ENCODE assay signal across 1 cellular context in genomic region chr16:57481421-57481820, GRCh38.
TF ChIP-seq lines count a peak whose summit lies in the region.

No MANE protein-coding gene starts in this region.

TF ChIP-seq in H1, 55 proteins besides CTCF, POLR2A, EP300 and RAD21:
- TF ChIP-seq ZNF274 (IDR thresholded peaks at IDR 0.05; ENCODE audit: borderline replicate concordance, extremely low read depth, low read length): no peak
- TF ChIP-seq BCL11A (IDR thresholded peaks at IDR 0.05; ENCODE audit: low read depth in 2 of 2, low read length in 2 of 2): no peak
- TF ChIP-seq FOSL1 (IDR thresholded peaks at IDR 0.05; ENCODE audit: insufficient read depth, low read depth, low read length): no peak
- no peak for TF ChIP-seq CBX8 (IDR thresholded peaks at IDR 0.05; ENCODE audit: borderline replicate concordance, low read depth, low read length)
